In the genomic region with DNA sequence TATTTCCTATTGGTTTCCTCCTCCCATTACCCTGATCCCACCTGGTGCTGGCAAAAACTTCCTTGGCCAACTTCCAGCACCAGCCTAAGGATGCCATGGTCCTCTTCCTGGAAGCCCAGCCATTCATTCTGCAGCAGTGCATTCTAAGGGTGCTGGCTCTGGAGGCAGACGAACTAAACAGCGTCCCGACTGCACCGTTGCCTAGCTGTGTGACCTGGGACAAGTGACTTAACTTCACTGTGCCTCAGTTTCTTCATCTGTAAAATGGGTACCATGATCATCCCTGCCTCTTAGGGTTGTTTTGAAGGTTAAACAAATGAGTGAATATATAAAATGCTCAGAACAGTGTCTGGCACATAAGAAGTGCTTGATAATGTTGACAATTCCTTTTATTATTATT, we compare ENCODE assay signal across 18 cellular contexts.
DNase-seq lines count a peak whose midpoint lies in the region; ATAC-seq and TF ChIP-seq lines count a peak whose summit lies in the region.
"Had no signal": no experiment of that assay in that cellular context is flagged by ENCODE, and none has a peak within 500 bp of the region (broad histone marks: within the 10 kb centered on the region; RNA-seq: fewer than 3 reads in every experiment).

No MANE protein-coding gene starts in this region.

- no peak overlapping the region for H3K4me3 ChIP-seq in DOHH2 (ENCODE audit: low read length)
- no peak overlapping the region for H3K4me3 ChIP-seq in neural progenitor cell
- no peak overlapping the region for H3K4me3 ChIP-seq in BE2C (ENCODE audit: low read depth, low read length)
- H3K4me3 ChIP-seq in GM23248: no peak overlapping the region
- H3K4me3 ChIP-seq: BLaER1 treated with 17β-estradiol and CSF1 and Interleukin-3, amounts not matched to agents 10 nM and 100 nM had no signal

- H3K4me1 ChIP-seq in DOHH2 (ENCODE audit: control insufficient read depth, low read length) (peaks cover 36% of the 10 kb centered on the region), neural progenitor cell (peaks cover 28% of the 10 kb centered on the region), BE2C (no peaks in the 10 kb centered on the region), GM23248 (ENCODE audit: insufficient read depth) (no peaks in the 10 kb centered on the region)

- POLR2A ChIA-PET in WTC11 (lab: Charles Lee): no interaction called here

- no peaks in the 10 kb centered on the region for H3K36me3 ChIP-seq in DOHH2 (ENCODE audit: control insufficient read depth, low read length)
- H3K36me3 ChIP-seq in neural progenitor cell: no peaks in the 10 kb centered on the region
- H3K36me3 ChIP-seq in BE2C: no peaks in the 10 kb centered on the region
- no peaks in the 10 kb centered on the region for H3K36me3 ChIP-seq in GM23248 (ENCODE audit: low read depth)
- H3K36me3 ChIP-seq: BLaER1 treated with 17β-estradiol and CSF1 and Interleukin-3, amounts not matched to agents 10 nM and 100 nM had no signal

- H3K27ac ChIP-seq in DOHH2 (ENCODE audit: low read depth, low read length) (peak overlapping the region; percentile 77; the same call in 1 of the 2 replicates), neural progenitor cell (no peak overlapping the region), GM23248 (no peak overlapping the region)
- H3K27ac ChIP-seq: BLaER1 treated with 17β-estradiol and CSF1 and Interleukin-3, amounts not matched to agents 10 nM and 100 nM; KMS-11; RWPE1 had no signal

- H4K20me1 ChIP-seq in DOHH2 (ENCODE audit: control insufficient read depth, insufficient read depth, low read depth, low read length) (no peaks in the 10 kb centered on the region), neural progenitor cell (ENCODE audit: low read depth) (no peaks in the 10 kb centered on the region), GM23248 (ENCODE audit: insufficient read depth) (no peaks in the 10 kb centered on the region)
- H4K20me1 ChIP-seq: BLaER1 treated with 17β-estradiol and CSF1 and Interleukin-3, amounts not matched to agents 10 nM and 100 nM had no signal

- no peak overlapping the region for H3K4me3 Mint-ChIP-seq in T-helper 2 cell treated with Interferon-gamma antibody and Interleukin-4, amounts not matched to agents 5 μg/mL and 100 μg/mL, for 36 hours
- H3K4me3 Mint-ChIP-seq in WTC11 (no peak overlapping the region), neural progenitor cell (peak overlapping the region; percentile 42)
- H3K4me3 Mint-ChIP-seq: CD4-positive, alpha-beta T cell had no signal

- TF ChIP-seq CTCF in DOHH2 (IDR thresholded peaks at IDR 0.05; ENCODE audit: low read depth, low read length, poor library complexity, severe bottlenecking): no peak
- no peak for TF ChIP-seq CTCF in WTC11 (IDR thresholded peaks at IDR 0.05)
- no peak for TF ChIP-seq CTCF in neural progenitor cell (IDR thresholded peaks at IDR 0.05)
- no peak for TF ChIP-seq CTCF in BE2C (IDR thresholded peaks at IDR 0.05; ENCODE audit: low read depth, low read length)

- H3K4me2 ChIP-seq in DOHH2 (ENCODE audit: low read length) (peak overlapping the region; percentile 90; the same call in 1 of the 2 replicates), neural progenitor cell (no peak overlapping the region), GM23248 (ENCODE audit: unreplicated experiment) (no peak overlapping the region)
- H3K4me2 ChIP-seq: KMS-11 had no signal

- H2AFZ ChIP-seq in neural progenitor cell (replicated peaks): no peak overlapping the region
- no peak overlapping the region for H2AFZ ChIP-seq in GM23248

- no peak for DNase-seq in T-helper 2 cell treated with Interferon-gamma antibody and Interleukin-4, amounts not matched to agents 5 μg/mL and 100 μg/mL, for 36 hours (ENCODE audit: low spot score)
- no peak for DNase-seq in T-helper 2 cell
- DNase-seq in WTC11 (ENCODE audit: low spot score): no peak
- no peak for DNase-seq in neural progenitor cell (ENCODE audit: low spot score)
- DNase-seq in BE2C: no peak
- no peak for DNase-seq in GM23248
- no peak for DNase-seq in DMS53 (lab: John Stamatoyannopoulos, UW)
- DNase-seq: 8988T; CD4-positive, alpha-beta T cell; DMS79 treated with DMSO at 0.1 percent for 48 hours; MM.1S; NCI-H2029; NCI-H526 treated with DMSO at 0.1 percent for 48 hours; SHP77 had no signal

- peak overlapping the region; percentile 52 for H3K27ac Mint-ChIP-seq in T-helper 2 cell treated with Interferon-gamma antibody and Interleukin-4, amounts not matched to agents 5 μg/mL and 100 μg/mL, for 36 hours
- H3K27ac Mint-ChIP-seq in WTC11 (peak overlapping the region; percentile 94; the same call in 1 of the 2 replicates), neural progenitor cell (peak overlapping the region; percentile 57)
- H3K27ac Mint-ChIP-seq: CD4-positive, alpha-beta T cell had no signal

- H3K9me2 ChIP-seq in DOHH2 (replicated peaks; ENCODE audit: control insufficient read depth, low read length): no peaks in the 10 kb centered on the region
- H3K9me2 ChIP-seq in GM23248 (ENCODE audit: insufficient read depth): no peaks in the 10 kb centered on the region

- 98 to 99% methylated on average over 4 of the region's 4 CpGs for WGBS in GM23248 (ENCODE audit: low coverage in 1 of 2, low lambda C conversion rate in 2 of 2, missing lambda C conversion rate in 2 of 2), 2 experiments

- H3F3A ChIP-seq in DOHH2 (ENCODE audit: control insufficient read depth, insufficient read depth) (no peaks in the 10 kb centered on the region; the same call in none of the 2 replicates), neural progenitor cell (ENCODE audit: low read depth) (peaks cover 15% of the 10 kb centered on the region), GM23248 (ENCODE audit: insufficient read depth) (peaks cover 1% of the 10 kb centered on the region; the same call in 1 of the 2 replicates)

- in situ Hi-C loops in GM23248 (cut with MboI): no loop called here

- H3K27me3 ChIP-seq in DOHH2 (ENCODE audit: control insufficient read depth, low read length) (no peaks in the 10 kb centered on the region), neural progenitor cell (no peaks in the 10 kb centered on the region), BE2C (no peaks in the 10 kb centered on the region), GM23248 (replicated peaks; ENCODE audit: insufficient read depth) (no peaks in the 10 kb centered on the region)
- H3K27me3 ChIP-seq: BLaER1 treated with 17β-estradiol and CSF1 and Interleukin-3, amounts not matched to agents 10 nM and 100 nM had no signal

- peaks cover 12% of the 10 kb centered on the region for H3K4me1 Mint-ChIP-seq in T-helper 2 cell treated with Interferon-gamma antibody and Interleukin-4, amounts not matched to agents 5 μg/mL and 100 μg/mL, for 36 hours (ENCODE audit: low read depth)
- H3K4me1 Mint-ChIP-seq in WTC11 (peaks cover 29% of the 10 kb centered on the region), neural progenitor cell (peaks cover 17% of the 10 kb centered on the region)

- H3K27me3 Mint-ChIP-seq in T-helper 2 cell treated with Interferon-gamma antibody and Interleukin-4, amounts not matched to agents 5 μg/mL and 100 μg/mL, for 36 hours (ENCODE audit: low read depth): no peaks in the 10 kb centered on the region
- H3K27me3 Mint-ChIP-seq in WTC11 (ENCODE audit: low read depth) (no peaks in the 10 kb centered on the region), neural progenitor cell (ENCODE audit: insufficient read depth, low read depth) (peaks cover 6% of the 10 kb centered on the region)
- H3K27me3 Mint-ChIP-seq: CD4-positive, alpha-beta T cell had no signal

- H3K36me3 Mint-ChIP-seq in T-helper 2 cell treated with Interferon-gamma antibody and Interleukin-4, amounts not matched to agents 5 μg/mL and 100 μg/mL, for 36 hours (ENCODE audit: low read depth): no peaks in the 10 kb centered on the region
- H3K36me3 Mint-ChIP-seq in WTC11 (no peaks in the 10 kb centered on the region), neural progenitor cell (no peaks in the 10 kb centered on the region)

- no peaks in the 10 kb centered on the region for H3K9me3 Mint-ChIP-seq in T-helper 2 cell treated with Interferon-gamma antibody and Interleukin-4, amounts not matched to agents 5 μg/mL and 100 μg/mL, for 36 hours
- H3K9me3 Mint-ChIP-seq in WTC11 (no peaks in the 10 kb centered on the region), neural progenitor cell (no peaks in the 10 kb centered on the region)
- H3K9me3 Mint-ChIP-seq: CD4-positive, alpha-beta T cell had no signal

- no peak overlapping the region for H3K9ac ChIP-seq in neural progenitor cell
- H3K9ac ChIP-seq in GM23248: no peak overlapping the region
- H3K9ac ChIP-seq: BLaER1 treated with 17β-estradiol and CSF1 and Interleukin-3, amounts not matched to agents 10 nM and 100 nM; KMS-11 had no signal

- CTCF ChIA-PET in WTC11 (lab: Charles Lee): no interaction called here

- no peaks in the 10 kb centered on the region for H3K9me3 ChIP-seq in DOHH2 (ENCODE audit: control insufficient read depth, insufficient read depth, low read length)
- no peaks in the 10 kb centered on the region for H3K9me3 ChIP-seq in neural progenitor cell (ENCODE audit: low read depth)
- H3K9me3 ChIP-seq in BE2C: no peaks in the 10 kb centered on the region
- H3K9me3 ChIP-seq in GM23248 (ENCODE audit: low read depth): no peaks in the 10 kb centered on the region
- H3K9me3 ChIP-seq: BLaER1 treated with 17β-estradiol and CSF1 and Interleukin-3, amounts not matched to agents 10 nM and 100 nM had no signal

- no peak for ATAC-seq in WTC11

- H3K79me2 ChIP-seq in DOHH2 (ENCODE audit: control insufficient read depth, low read length) (no peaks in the 10 kb centered on the region), neural progenitor cell (ENCODE audit: low read depth) (no peaks in the 10 kb centered on the region), GM23248 (ENCODE audit: insufficient read depth) (no peaks in the 10 kb centered on the region)

TF ChIP-seq in WTC11, 78 proteins besides CTCF, POLR2A, EP300 and RAD21:
- TF ChIP-seq, protein P1, sequence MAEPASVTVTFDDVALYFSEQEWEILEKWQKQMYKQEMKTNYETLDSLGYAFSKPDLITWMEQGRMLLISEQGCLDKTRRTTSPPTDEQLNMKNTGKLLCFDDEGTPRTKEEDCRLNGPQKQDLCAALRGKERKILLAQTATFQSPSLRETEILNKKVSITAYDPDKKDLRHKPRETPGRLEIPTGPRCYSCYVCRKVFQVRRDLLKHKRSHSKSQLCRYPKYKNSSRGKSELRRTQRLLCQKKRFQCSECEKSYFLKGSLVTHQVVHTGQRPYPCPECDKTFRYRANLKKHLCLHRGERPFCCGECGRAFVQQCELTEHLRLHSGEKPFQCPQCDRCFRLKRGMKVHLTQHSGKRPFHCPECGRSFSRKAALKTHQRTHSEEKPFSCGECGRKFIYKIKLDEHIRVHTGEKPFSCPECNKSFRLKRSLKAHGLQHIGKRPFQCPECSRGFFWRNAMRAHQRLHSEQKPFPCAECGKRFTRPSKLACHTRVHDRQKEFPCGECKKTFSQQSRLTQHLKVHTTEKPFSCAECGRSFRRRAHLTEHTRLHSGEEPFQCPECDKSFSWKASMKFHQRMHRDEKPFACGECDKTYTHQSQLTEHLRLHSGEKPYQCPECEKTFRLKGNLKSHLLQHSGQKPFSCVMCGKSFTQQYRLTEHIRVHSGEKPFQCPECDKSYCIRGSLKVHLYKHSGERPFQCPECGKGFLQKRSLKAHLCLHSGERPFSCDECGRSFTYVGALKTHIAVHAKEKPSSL (CRISPR knock-in tag; conservative IDR thresholded peaks at IDR 0.05): no peak
- no peak for TF ChIP-seq NFE2L1 (CRISPR knock-in tag; IDR thresholded peaks at IDR 0.05)
- TF ChIP-seq TEAD4 (CRISPR knock-in tag; IDR thresholded peaks at IDR 0.05): no peak
